15 cellular contexts compared by ENCODE assay signal in genomic region chr14:81187832-81188522, GRCh38. TPM values are rescaled to one million over a fixed set of nuclear protein-coding genes. Genes with fewer than 3 reads are reported as not detected.
A peak's percentile ranks its signal among the peaks of the same experiment; 100 is the strongest.
DNase-seq lines count a peak whose midpoint lies in the region; ATAC-seq, FAIRE-seq and TF ChIP-seq lines count a peak whose summit lies in the region.
"Had no signal": no experiment of that assay in that cellular context is flagged by ENCODE, and none has a peak within 500 bp of the region (broad histone marks: within the 10 kb centered on the region; RNA-seq: fewer than 3 reads in every experiment).

No MANE protein-coding gene starts in this region.

- CTCF ChIA-PET in CD4-positive, alpha-beta memory T cell (lab: Charles Lee; ENCODE audit: partially characterized antibody): interaction anchor here (0.7 to 2.3 kb wide), 5 partner anchors 17 to 324 kb away, joined by 3 to 7 read pairs (median 3); no protein-coding TSS in a partner anchor
- CTCF ChIA-PET in mammary epithelial cell (lab: Charles Lee; ENCODE audit: low non-redundant PET): no interaction called here

- H2AFZ ChIP-seq in mammary epithelial cell (ENCODE audit: low read depth, low read length): no peak overlapping the region
- H2AFZ ChIP-seq: PC-9 had no signal

- FAIRE-seq in GM19239 (lab: Jason Lieb, UNC): peak; percentile 78

- no peak overlapping the region for H3K4me3 ChIP-seq in CD4-positive, alpha-beta memory T cell (ENCODE audit: low read length in 2 of 2)
- H3K4me3 ChIP-seq in mammary epithelial cell (replicated peaks in 1 of 3; ENCODE audit: insufficient read depth in 1 of 3, low read depth in 2 of 3, low read length in 3 of 3): no peak overlapping the region
- H3K4me3 ChIP-seq: dorsolateral prefrontal cortex, heart left ventricle, PC-9, right lobe of liver had no signal

- TF ChIP-seq CTCF in mammary epithelial cell (conservative IDR thresholded peaks at IDR 0.05 in 1 of 2, IDR thresholded peaks at IDR 0.05 in 1 of 2; ENCODE audit: extremely low read depth in 1 of 2, insufficient read depth in 1 of 2, low read depth in 1 of 2, low read length in 2 of 2): no peak

- H4K20me1 ChIP-seq in mammary epithelial cell (ENCODE audit: insufficient read depth, low read length): no peaks in the 10 kb centered on the region

- dilution Hi-C loops in mammary epithelial cell (cut with HindIII; ENCODE audit: low sequenced_read_pairs): no loop called here

- no peaks in the 10 kb centered on the region for H3K27me3 Mint-ChIP-seq in CD4-positive, alpha-beta memory T cell

- POLR2A ChIA-PET in CD4-positive, alpha-beta memory T cell (lab: Charles Lee; ENCODE audit: partially characterized antibody): interaction anchor here (0.7 to 1.9 kb wide), 2 partner anchors 10 to 31 kb away, joined by 3 to 7 read pairs; no protein-coding TSS in a partner anchor

- no peaks in the 10 kb centered on the region for H3K9me3 Mint-ChIP-seq in CD4-positive, alpha-beta memory T cell
- H3K9me3 Mint-ChIP-seq: activated naive CD4-positive, alpha-beta T cell treated with anti-CD3 and anti-CD28 coated beads for 36 hours had no signal

- ATAC-seq in HG02763 (IDR thresholded peaks at IDR 0.05; ENCODE audit: unreplicated experiment) (peak; percentile 87), HG03520 (IDR thresholded peaks at IDR 0.05; ENCODE audit: unreplicated experiment) (peak; percentile 83)
- ATAC-seq: heart left ventricle, right lobe of liver had no signal

- intact Hi-C loops in CD4-positive, alpha-beta memory T cell (cut with micrococcal nuclease): no loop called here
- intact Hi-C loops in mammary epithelial cell (cut with micrococcal nuclease): no loop called here

- no peak overlapping the region for H3K4me3 Mint-ChIP-seq in CD4-positive, alpha-beta memory T cell
- H3K4me3 Mint-ChIP-seq: activated naive CD4-positive, alpha-beta T cell treated with anti-CD3 and anti-CD28 coated beads for 36 hours had no signal

- 90% methylated on average over 5 of the region's 5 CpGs for WGBS in mammary epithelial cell (ENCODE audit: low coverage, missing lambda C conversion rate)

- peak overlapping the region in 4 of 7 donors; percentile 1 to 81 (median 53) for H3K27ac Mint-ChIP-seq in CD4-positive, alpha-beta memory T cell
- H3K27ac Mint-ChIP-seq: activated naive CD4-positive, alpha-beta T cell treated with anti-CD3 and anti-CD28 coated beads for 36 hours had no signal

- no peaks in the 10 kb centered on the region for H3K9me3 ChIP-seq in CD4-positive, alpha-beta memory T cell (ENCODE audit: control insufficient read depth in 1 of 2, low read length in 2 of 2)
- H3K9me3 ChIP-seq in mammary epithelial cell (replicated peaks; ENCODE audit: insufficient read depth, low read length): no peaks in the 10 kb centered on the region
- H3K9me3 ChIP-seq: heart left ventricle, right lobe of liver had no signal

- no peak overlapping the region for H3K27ac ChIP-seq in CD4-positive, alpha-beta memory T cell (ENCODE audit: low read depth, low read length)
- no peak overlapping the region for H3K27ac ChIP-seq in mammary epithelial cell (ENCODE audit: insufficient read depth, low read depth, low read length)
- H3K27ac ChIP-seq: dorsolateral prefrontal cortex, heart left ventricle, PC-9, right lobe of liver had no signal

- no peaks in the 10 kb centered on the region for H3K27me3 ChIP-seq in CD4-positive, alpha-beta memory T cell (ENCODE audit: insufficient read depth, low read length)
- no peaks in the 10 kb centered on the region for H3K27me3 ChIP-seq in mammary epithelial cell (ENCODE audit: insufficient read depth, low read length)
- H3K27me3 ChIP-seq: dorsolateral prefrontal cortex, heart left ventricle, right lobe of liver had no signal

- no TSS peak for BruUV-seq in mammary epithelial cell (replicated peaks; lab: Mats Ljungman, UMichigan)

- peaks cover 15% of the 10 kb centered on the region for H3K36me3 ChIP-seq in CD4-positive, alpha-beta memory T cell (ENCODE audit: insufficient read depth, low read length)
- peaks cover 13% of the 10 kb centered on the region for H3K36me3 ChIP-seq in mammary epithelial cell (ENCODE audit: insufficient read depth, low read length)

- no peak for DNase-seq in CD4-positive, alpha-beta memory T cell
- DNase-seq in GM19239 (ENCODE audit: insufficient read length, low spot score) (no peak), mammary epithelial cell (no peak), NOMO-1 treated with DMSO at 0.1 percent for 48 hours (lab: John Stamatoyannopoulos, UW; ENCODE audit: unreplicated experiment) (no peak), NCI-H446 treated with DMSO at 0.1 percent for 48 hours (lab: John Stamatoyannopoulos, UW) (no peak)
- DNase-seq in activated effector memory CD4-positive, alpha-beta T cell treated with Interleukin-2 at 50 U/mL for 16 hours: no peak
- DNase-seq: activated naive CD4-positive, alpha-beta T cell treated with anti-CD3 and anti-CD28 coated beads for 36 hours; dorsolateral prefrontal cortex; heart left ventricle; midbrain; NCI-H1105; PC-9; right lobe of liver had no signal

- no peak overlapping the region for H3K4me2 ChIP-seq in mammary epithelial cell (ENCODE audit: insufficient read depth, low read depth, low read length)
- H3K4me2 ChIP-seq: PC-9 had no signal

- H3K79me2 ChIP-seq in mammary epithelial cell (ENCODE audit: insufficient read depth, low read length): peaks cover 9% of the 10 kb centered on the region

- H3K4me1 ChIP-seq in CD4-positive, alpha-beta memory T cell (ENCODE audit: insufficient read depth, low read length): peaks cover 43% of the 10 kb centered on the region
- H3K4me1 ChIP-seq in mammary epithelial cell (ENCODE audit: insufficient read depth, low read length): no peaks in the 10 kb centered on the region

- in situ Hi-C loops in mammary epithelial cell (cut with MboI; ENCODE audit: low sequenced_read_pairs in 2 of 2): no loop called here

- H3K36me3 Mint-ChIP-seq in CD4-positive, alpha-beta memory T cell: peaks cover 39 to 56% of the 10 kb centered on the region in 2 donors

- no peak overlapping the region for H3K9ac ChIP-seq in mammary epithelial cell (ENCODE audit: insufficient read depth, low read length)

- H3K4me1 Mint-ChIP-seq in CD4-positive, alpha-beta memory T cell: peaks cover 32 to 45% (median 38%) of the 10 kb centered on the region in 4 donors

RNA-seq across cellular contexts. Expression of gene GTF2A1, which starts 32.8 kb away (rescaled TPM):
- total RNA-seq in CD4-positive, alpha-beta memory T cell: 10 to 100 TPM; 34.2 to 40.8 TPM
- 10 to 100 TPM in 1 of 2 donors, 1 to 10 TPM in 1; 8.9 to 11.1 TPM for polyA plus RNA-seq in CD4-positive, alpha-beta memory T cell
- 10 to 100 TPM; 26.3 to 30.9 TPM for total RNA-seq in mammary epithelial cell
- 16.2 TPM for polyA plus RNA-seq in mammary epithelial cell
- 40.6 TPM for polyA minus RNA-seq in mammary epithelial cell
